18 cellular contexts compared by ENCODE assay signal in the genomic region with DNA sequence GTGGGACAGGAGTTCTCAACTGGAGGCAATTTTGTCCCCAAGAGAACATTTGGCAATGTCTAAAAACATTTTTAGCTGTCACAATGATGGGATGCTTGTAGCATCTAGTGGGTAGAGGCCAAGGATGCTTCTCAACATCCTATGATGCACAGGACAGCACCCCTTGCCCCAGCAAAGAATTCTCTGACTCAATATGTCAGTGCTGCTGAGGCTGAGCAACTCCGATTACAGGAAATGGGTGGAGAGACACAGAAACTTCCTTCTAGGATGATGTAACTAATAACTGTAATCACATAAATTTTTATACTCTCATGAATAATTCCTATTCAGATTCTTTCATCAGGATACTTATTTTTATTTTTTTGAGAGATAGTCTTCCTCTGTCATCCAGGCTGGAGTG.
DNase-seq lines count a peak whose midpoint lies in the region; ATAC-seq and TF ChIP-seq lines count a peak whose summit lies in the region.
"Had no signal": no experiment of that assay in that cellular context is flagged by ENCODE, and none has a peak within 500 bp of the region (broad histone marks: within the 10 kb centered on the region; RNA-seq: fewer than 3 reads in every experiment).

No MANE protein-coding gene starts in this region.

- H3K4me3 Mint-ChIP-seq in activated T-cell treated with anti-CD3 and anti-CD28 coated beads, Interleukin-2, amount 50 U/mL, for 24 hours, result no peak overlapping the region
- no peak overlapping the region for H3K4me3 Mint-ChIP-seq in nephron progenitor cell
- H3K4me3 Mint-ChIP-seq: stimulated activated naive CD8-positive, alpha-beta T cell treated with anti-CD3 and anti-CD28 coated beads, Interleukin-15, Interleukin-2, amounts not matched to agents 100 ng/mL and 50 ng/mL, for 24 hours had no signal

- H3K27ac Mint-ChIP-seq in activated T-cell treated with anti-CD3 and anti-CD28 coated beads, Interleukin-2, amount 50 U/mL, for 24 hours, result peak overlapping the region; percentile 14
- no peak overlapping the region for H3K27ac Mint-ChIP-seq in nephron progenitor cell
- H3K27ac Mint-ChIP-seq: stimulated activated naive CD8-positive, alpha-beta T cell treated with anti-CD3 and anti-CD28 coated beads, Interleukin-15, Interleukin-2, amounts not matched to agents 100 ng/mL and 50 ng/mL, for 24 hours had no signal

- ATAC-seq in stimulated activated naive CD8-positive, alpha-beta T cell treated with anti-CD3 and anti-CD28 coated beads, Interleukin-15, Interleukin-2, amounts not matched to agents 100 U/mL and 50 U/mL, for 24 hours, result peak; percentile 20
- ATAC-seq in GM21529 (IDR thresholded peaks at IDR 0.05; ENCODE audit: unreplicated experiment), result no peak

- no peak for DNase-seq in activated T-cell treated with anti-CD3 and anti-CD28 coated beads, Interleukin-2, amount 50 U/mL, for 24 hours
- DNase-seq in activated T-cell treated with anti-CD3 and anti-CD28 coated beads, Interleukin-2, amount 50 U/mL, for 1 hour, result no peak
- DNase-seq in Kasumi-1 (lab: John Stamatoyannopoulos, UW) (peak; percentile 10 to 14), epithelial cell of prostate (ENCODE audit: low read depth, low spot score) (peak; percentile 34), nephron progenitor cell (no peak), ecto neural progenitor cell (ENCODE audit: low spot score) (no peak)
- no peak for DNase-seq in stimulated activated naive CD8-positive, alpha-beta T cell treated with anti-CD3 and anti-CD28 coated beads, Interleukin-15, Interleukin-2, amounts not matched to agents 100 U/mL and 50 U/mL, for 24 hours
- DNase-seq: activated CD4-positive, alpha-beta T cell treated with anti-CD3 and anti-CD28 coated beads for 4 hours; Karpas-422; midbrain; NCI-H1048; NCI-H1930; NK-92 treated with Interleukin-12 subunit alpha and Interleukin-12 subunit beta, amount 100 ng/mL, for 24 hours; T1000; trophoblast cell had no signal

- H3K9me3 Mint-ChIP-seq in activated T-cell treated with anti-CD3 and anti-CD28 coated beads, Interleukin-2, amount 50 U/mL, for 24 hours, result no peaks in the 10 kb centered on the region
- H3K9me3 Mint-ChIP-seq in nephron progenitor cell, result no peaks in the 10 kb centered on the region
- H3K9me3 Mint-ChIP-seq: stimulated activated naive CD8-positive, alpha-beta T cell treated with anti-CD3 and anti-CD28 coated beads, Interleukin-15, Interleukin-2, amounts not matched to agents 100 ng/mL and 50 ng/mL, for 24 hours had no signal

- H3K4me1 Mint-ChIP-seq in activated T-cell treated with anti-CD3 and anti-CD28 coated beads, Interleukin-2, amount 50 U/mL, for 24 hours (ENCODE audit: low read depth), result peaks cover 8% of the 10 kb centered on the region
- peaks cover 11% of the 10 kb centered on the region for H3K4me1 Mint-ChIP-seq in nephron progenitor cell

- H3K27me3 Mint-ChIP-seq in activated T-cell treated with anti-CD3 and anti-CD28 coated beads, Interleukin-2, amount 50 U/mL, for 24 hours, result no peaks in the 10 kb centered on the region
- peaks cover 14% of the 10 kb centered on the region for H3K27me3 Mint-ChIP-seq in nephron progenitor cell (ENCODE audit: low read depth, poor library complexity)
- H3K27me3 Mint-ChIP-seq: stimulated activated naive CD8-positive, alpha-beta T cell treated with anti-CD3 and anti-CD28 coated beads, Interleukin-15, Interleukin-2, amounts not matched to agents 100 ng/mL and 50 ng/mL, for 24 hours had no signal

- TF ChIP-seq CTCF in nephron progenitor cell (IDR thresholded peaks at IDR 0.05), result no peak

- peak overlapping the region; percentile 84 for H3K27ac ChIP-seq in epithelial cell of prostate
- H3K27ac ChIP-seq: ascending aorta had no signal

- H3K36me3 Mint-ChIP-seq in activated T-cell treated with anti-CD3 and anti-CD28 coated beads, Interleukin-2, amount 50 U/mL, for 24 hours (ENCODE audit: low read depth), result no peaks in the 10 kb centered on the region
- H3K36me3 Mint-ChIP-seq in nephron progenitor cell (ENCODE audit: low read depth), result no peaks in the 10 kb centered on the region

Comparison
In these comparisons a context has a peak if more than half of its experiments do, and no peak if none do; other contexts are left out.
1. DNase-seq: peak in Kasumi-1 (2 of 2) and epithelial cell of prostate (single experiment); none in activated T-cell treated with anti-CD3 and anti-CD28 coated beads, Interleukin-2, amount 50 U/mL, for 24 hours (single experiment), activated T-cell treated with anti-CD3 and anti-CD28 coated beads, Interleukin-2, amount 50 U/mL, for 1 hour (single experiment), stimulated activated naive CD8-positive, alpha-beta T cell treated with anti-CD3 and anti-CD28 coated beads, Interleukin-15, Interleukin-2, amounts not matched to agents 100 U/mL and 50 U/mL, for 24 hours (single experiment), nephron progenitor cell (single experiment) and ecto neural progenitor cell (single experiment).